1 cellular context compared by ENCODE assay signal in the genomic region with DNA sequence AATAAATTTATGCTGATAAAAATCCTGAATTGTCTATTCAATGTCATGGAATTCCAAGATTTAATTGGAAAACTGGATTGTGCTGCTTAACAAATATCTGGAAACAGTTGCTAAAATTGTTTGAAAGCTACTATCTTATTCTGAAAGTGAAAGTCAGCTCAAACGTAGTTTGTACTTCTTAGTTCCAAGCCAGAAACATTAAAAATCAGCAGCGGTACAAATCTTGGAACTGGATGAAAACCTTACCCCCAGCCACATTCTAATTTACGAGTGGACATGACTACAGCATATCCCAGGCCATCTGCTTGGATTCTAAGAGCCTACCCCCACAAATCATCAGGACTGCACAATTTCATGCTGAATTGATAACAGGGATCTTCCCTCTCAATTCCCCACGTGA.
TF ChIP-seq lines count a peak whose summit lies in the region.

No MANE protein-coding gene starts in this region.

TF ChIP-seq in SK-N-SH treated with all-trans-retinoic acid at 6 μM for 48 hours, 23 proteins besides CTCF, POLR2A, EP300 and RAD21 (continued from another document):
- TF ChIP-seq, protein P1, sequence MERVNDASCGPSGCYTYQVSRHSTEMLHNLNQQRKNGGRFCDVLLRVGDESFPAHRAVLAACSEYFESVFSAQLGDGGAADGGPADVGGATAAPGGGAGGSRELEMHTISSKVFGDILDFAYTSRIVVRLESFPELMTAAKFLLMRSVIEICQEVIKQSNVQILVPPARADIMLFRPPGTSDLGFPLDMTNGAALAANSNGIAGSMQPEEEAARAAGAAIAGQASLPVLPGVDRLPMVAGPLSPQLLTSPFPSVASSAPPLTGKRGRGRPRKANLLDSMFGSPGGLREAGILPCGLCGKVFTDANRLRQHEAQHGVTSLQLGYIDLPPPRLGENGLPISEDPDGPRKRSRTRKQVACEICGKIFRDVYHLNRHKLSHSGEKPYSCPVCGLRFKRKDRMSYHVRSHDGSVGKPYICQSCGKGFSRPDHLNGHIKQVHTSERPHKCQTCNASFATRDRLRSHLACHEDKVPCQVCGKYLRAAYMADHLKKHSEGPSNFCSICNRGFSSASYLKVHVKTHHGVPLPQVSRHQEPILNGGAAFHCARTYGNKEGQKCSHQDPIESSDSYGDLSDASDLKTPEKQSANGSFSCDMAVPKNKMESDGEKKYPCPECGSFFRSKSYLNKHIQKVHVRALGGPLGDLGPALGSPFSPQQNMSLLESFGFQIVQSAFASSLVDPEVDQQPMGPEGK (CRISPR knock-in tag; IDR thresholded peaks at IDR 0.05; ENCODE audit: borderline replicate concordance) = no peak
- TF ChIP-seq ZNF565 (CRISPR knock-in tag; conservative IDR thresholded peaks at IDR 0.05; ENCODE audit: low read depth) = no peak
